In genomic region chr11:33730716-33731115, GRCh38 we compare ENCODE assay signal across 1 cellular context.
TF ChIP-seq lines count a peak whose summit lies in the region.

No MANE protein-coding gene starts in this region.

TF ChIP-seq in SK-N-SH, 30 proteins besides CTCF, POLR2A, EP300 and RAD21 (continued from another document):
- TF ChIP-seq SMC3 (IDR thresholded peaks at IDR 0.05; ENCODE audit: low read depth, low read length), result no peak
- TF ChIP-seq IRF3 (IDR thresholded peaks at IDR 0.05; ENCODE audit: low read depth, low read length), result no peak
- TF ChIP-seq YY1 (IDR thresholded peaks at IDR 0.05; ENCODE audit: low read depth), result no peak
- TF ChIP-seq NRF1 (IDR thresholded peaks at IDR 0.05; ENCODE audit: low read depth, low read length), result no peak
- no peak for TF ChIP-seq RFX5 (IDR thresholded peaks at IDR 0.05; ENCODE audit: low read length)
- no peak for TF ChIP-seq RCOR1 (IDR thresholded peaks at IDR 0.05; ENCODE audit: low read length)
- no peak for TF ChIP-seq USF1 (IDR thresholded peaks at IDR 0.05; ENCODE audit: borderline replicate concordance, low read depth)
- TF ChIP-seq MAX (IDR thresholded peaks at IDR 0.05; ENCODE audit: low read depth), result no peak
